ENCODE assay signal across 8 cellular contexts in the genomic region with DNA sequence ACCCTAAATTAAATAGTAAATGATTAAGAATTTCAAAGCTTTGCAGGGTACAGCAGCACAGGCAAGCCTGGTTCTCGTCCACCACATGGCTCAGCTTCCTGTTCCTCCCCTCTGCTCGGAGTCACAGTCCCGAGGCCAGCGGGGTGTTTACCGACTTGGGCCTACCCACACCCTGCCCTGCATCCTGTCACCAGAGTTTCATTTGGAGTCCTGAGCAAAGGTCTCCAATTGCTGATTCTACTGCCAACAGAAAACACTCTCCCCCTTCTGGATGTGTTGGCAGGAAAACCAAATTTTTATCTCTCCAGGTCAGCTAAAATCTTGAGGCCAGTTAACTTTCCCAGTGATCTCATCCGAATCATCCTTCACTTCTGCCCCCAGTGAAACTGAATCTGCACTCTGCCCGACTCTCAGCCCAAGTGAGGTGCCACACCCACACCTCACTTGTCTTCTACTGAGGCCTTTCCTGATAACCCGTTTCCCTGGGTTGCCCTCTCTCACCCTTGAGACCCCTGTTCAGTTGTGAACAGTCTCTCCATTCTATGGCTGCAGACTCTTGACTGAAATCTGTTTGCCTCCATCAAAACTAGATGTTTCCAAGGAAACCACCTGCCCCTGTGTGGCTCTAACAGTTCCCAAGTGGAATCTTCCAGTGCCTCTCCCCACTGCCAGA.
DNase-seq lines count a peak whose midpoint lies in the region; ATAC-seq, FAIRE-seq and TF ChIP-seq lines count a peak whose summit lies in the region.

No MANE protein-coding gene starts in this region.

- no peaks in the 10 kb centered on the region for H3K27me3 ChIP-seq in CD4-positive, alpha-beta memory T cell (ENCODE audit: insufficient read depth, low read length)
- no peaks in the 10 kb centered on the region for H3K27me3 ChIP-seq in IMR-90 (ENCODE audit: control insufficient read depth, insufficient read depth, low read length)
- no peaks in the 10 kb centered on the region for H3K27me3 ChIP-seq in pancreas

- H3K4me2 ChIP-seq in IMR-90 (ENCODE audit: low read depth, low read length): 0 out of 2 replicates have a peak overlapping the region, but pooled peaks have one; percentile 5

- DNase-seq in CD4-positive, alpha-beta memory T cell: peak; percentile 59 to 79 (median 71)
- DNase-seq in IMR-90 (peak; percentile 88), endothelial cell (ENCODE audit: low spot score) (no peak), pancreas (peak; percentile 56 to 79 (median 70)), DMS79 treated with DMSO at 0.1 percent for 48 hours (lab: John Stamatoyannopoulos, UW) (no peak), NCI-H2081 treated with DMSO at 0.1 percent for 48 hours (lab: John Stamatoyannopoulos, UW) (no peak)
- peak; percentile 56 for DNase-seq in activated CD4-positive, alpha-beta T cell treated with anti-CD3 and anti-CD28 coated beads, Interleukin-2, amount 50 U/mL, for 1 hour

- peak overlapping the region; percentile 69 for H2BK5ac ChIP-seq in IMR-90 (ENCODE audit: low read depth, low read length, poor library complexity, severe bottlenecking)

- peaks cover 0 to 13% of the 10 kb centered on the region in 2 experiments; a peak in 3 of 4 replicates for H3K79me1 ChIP-seq in IMR-90 (ENCODE audit: low read depth in 1 of 2, low read length in 2 of 2)

- no peaks in the 10 kb centered on the region; the same call in 1 of the 2 replicates for H4K20me1 ChIP-seq in IMR-90 (ENCODE audit: insufficient read depth, low read length)

- H2BK20ac ChIP-seq in IMR-90 (ENCODE audit: low read depth, low read length): peak overlapping the region; percentile 77

- H3K27ac ChIP-seq in CD4-positive, alpha-beta memory T cell (ENCODE audit: low read depth, low read length): peak overlapping the region; percentile 64
- H3K27ac ChIP-seq in IMR-90 (ENCODE audit: insufficient read depth, low read length) (peak overlapping the region; percentile 50), pancreas (peak overlapping the region in 3 of 4 donors; percentile 42 to 86 (median 74))

- BruUV-seq in IMR-90 (replicated peaks; lab: Mats Ljungman, UMichigan): no TSS peak

- no peak for TF ChIP-seq POLR2A in IMR-90 (IDR thresholded peaks at IDR 0.05; ENCODE audit: low read depth, low read length)

- CTCF ChIA-PET in CD4-positive, alpha-beta memory T cell (lab: Charles Lee; ENCODE audit: partially characterized antibody): interaction anchor here (0.9 to 5.0 kb wide), 13 partner anchors 9 to 192 kb away, joined by 3 to 32 read pairs (median 4); a partner anchor contains a TSS
- CTCF ChIA-PET in IMR-90 (lab: Yijun Ruan, JAX): no interaction called here

- dilution Hi-C loops in IMR-90 (cut with HindIII; ENCODE audit: low sequenced_read_pairs, unreplicated experiment): no loop called here

- H2BK120ac ChIP-seq in IMR-90 (ENCODE audit: low read depth, low read length): peak overlapping the region; percentile 80

- H2AK5ac ChIP-seq in IMR-90 (ENCODE audit: low read depth, low read length): peak overlapping the region; percentile 55

- TF ChIP-seq CTCF in IMR-90 (conservative IDR thresholded peaks at IDR 0.05; ENCODE audit: low read depth, low read length): no peak
- TF ChIP-seq CTCF in endothelial cell (IDR thresholded peaks at IDR 0.05; ENCODE audit: unreplicated experiment): no peak
- TF ChIP-seq CTCF in pancreas (IDR thresholded peaks at IDR 0.05): no peak

- WGBS in IMR-90 (ENCODE audit: extremely low coverage in 2 of 2, insufficient read length in 1 of 2), 2 experiments: 25% methylated on average over 1 of the region's 8 CpGs; no CpG with 5 or more reads in 1 of the 2 experiments
- 29 to 33% methylated on average over 8 of the region's 8 CpGs for WGBS in pancreas, 2 donors

- no peaks in the 10 kb centered on the region for H3K9me3 Mint-ChIP-seq in CD4-positive, alpha-beta memory T cell
- no peaks in the 10 kb centered on the region for H3K9me3 Mint-ChIP-seq in endothelial cell (ENCODE audit: unreplicated experiment)

- peak overlapping the region; percentile 2; the same call in 1 of the 2 replicates for H3K9ac ChIP-seq in IMR-90 (ENCODE audit: low read depth, low read length)

- H3K4ac ChIP-seq in IMR-90 (ENCODE audit: low read depth, low read length): peak overlapping the region; percentile 75

- in situ Hi-C loops in IMR-90 (cut with MboI; ENCODE audit: low sequenced_read_pairs): no loop called here

- H4K8ac ChIP-seq in IMR-90 (ENCODE audit: low read depth in 2 of 2, low read length in 2 of 2): peak overlapping the region; percentile 23 to 79; a peak in 3 of 4 replicates

- H3K36me3 ChIP-seq in CD4-positive, alpha-beta memory T cell (ENCODE audit: insufficient read depth, low read length): no peaks in the 10 kb centered on the region
- H3K36me3 ChIP-seq in IMR-90 (ENCODE audit: control insufficient read depth, insufficient read depth, low read length): no peaks in the 10 kb centered on the region
- no peaks in the 10 kb centered on the region for H3K36me3 ChIP-seq in pancreas

- peak overlapping the region; percentile 89 to 97 (median 94) for H3K27ac Mint-ChIP-seq in CD4-positive, alpha-beta memory T cell
- H3K27ac Mint-ChIP-seq in endothelial cell (ENCODE audit: unreplicated experiment): peak overlapping the region; percentile 44

- H3K14ac ChIP-seq in IMR-90 (replicated peaks; ENCODE audit: low read depth, low read length): peak overlapping the region; percentile 34; the same call in 1 of the 2 replicates

- peak; percentile 79 for ATAC-seq in GM21390 (IDR thresholded peaks at IDR 0.05; ENCODE audit: unreplicated experiment)
- peak; percentile 85 for ATAC-seq in IMR-90 (ENCODE audit: low read depth)
- ATAC-seq in pancreas: peak; percentile 77 to 93 (median 90)

- H4K91ac ChIP-seq in IMR-90 (ENCODE audit: insufficient read depth, low read depth, low read length): peak overlapping the region; percentile 43

- no peaks in the 10 kb centered on the region for H3K27me3 Mint-ChIP-seq in CD4-positive, alpha-beta memory T cell
- H3K27me3 Mint-ChIP-seq in endothelial cell (ENCODE audit: unreplicated experiment): no peaks in the 10 kb centered on the region

- H3K4me3 ChIP-seq in CD4-positive, alpha-beta memory T cell (ENCODE audit: low read length in 2 of 2): peak overlapping the region in 1 of 2 donors; percentile 12
- H3K4me3 ChIP-seq in IMR-90 (ENCODE audit: insufficient read depth, low read depth, low read length): no peak overlapping the region
- H3K4me3 ChIP-seq in pancreas: no peak overlapping the region

- peaks cover 75% of the 10 kb centered on the region for H3K4me1 ChIP-seq in CD4-positive, alpha-beta memory T cell (ENCODE audit: insufficient read depth, low read length)
- peaks cover 20% of the 10 kb centered on the region for H3K4me1 ChIP-seq in IMR-90 (ENCODE audit: control insufficient read depth, insufficient read depth, low read length)
- H3K4me1 ChIP-seq in pancreas: peaks cover 0 to 25% (median 13%) of the 10 kb centered on the region in 3 donors

- peaks cover 21% of the 10 kb centered on the region for H3K9me1 ChIP-seq in IMR-90 (ENCODE audit: insufficient read depth, low read length)

- 0 out of 2 replicates have a peak overlapping the region, but pooled peaks have one; percentile 57 for H3K56ac ChIP-seq in IMR-90 (ENCODE audit: extremely low read depth, insufficient read depth, low read length)

- H3K23ac ChIP-seq in IMR-90 (ENCODE audit: low read depth, low read length): peak overlapping the region; percentile 21

- H3K9me3 ChIP-seq in CD4-positive, alpha-beta memory T cell (ENCODE audit: control insufficient read depth in 1 of 2, low read length in 2 of 2): no peaks in the 10 kb centered on the region
- H3K9me3 ChIP-seq in IMR-90 (ENCODE audit: control insufficient read depth, insufficient read depth, low read length) (no peaks in the 10 kb centered on the region), pancreas (no peaks in the 10 kb centered on the region)

- peak overlapping the region; percentile 28 to 89 (median 66) for H3K4me3 Mint-ChIP-seq in CD4-positive, alpha-beta memory T cell
- H3K4me3 Mint-ChIP-seq in endothelial cell (ENCODE audit: unreplicated experiment): no peak overlapping the region

- peak overlapping the region; percentile 59; the same call in 2 of the 3 replicates for H2BK15ac ChIP-seq in IMR-90 (ENCODE audit: low read depth, low read length)

- POLR2A ChIA-PET in CD4-positive, alpha-beta memory T cell (lab: Charles Lee; ENCODE audit: partially characterized antibody): interaction anchor here (0.6 to 13.4 kb wide), 32 partner anchors 10 to 193 kb away, joined by 3 to 293 read pairs (median 5); a partner anchor contains a TSS
- POLR2A ChIA-PET in IMR-90 (lab: Charles Lee; ENCODE audit: unreplicated experiment): interaction anchor here (1.0 kb wide), 1 partner anchor 16 kb away, joined by 3 read pairs; no protein-coding TSS in a partner anchor

- H2AFZ ChIP-seq in IMR-90 (replicated peaks; ENCODE audit: low read length, poor library complexity): peak overlapping the region; percentile 83

- intact Hi-C loops in CD4-positive, alpha-beta memory T cell (cut with micrococcal nuclease): loop anchor here (1.0 to 2.0 kb wide), 3 partner anchors 17 to 74 kb away; no protein-coding TSS in a partner anchor
- intact Hi-C loops in IMR-90 (cut with micrococcal nuclease): no loop called here
- intact Hi-C loops in pancreas (cut with DNase I): no loop called here

- H3K36me3 Mint-ChIP-seq in CD4-positive, alpha-beta memory T cell: peaks cover 8 to 11% of the 10 kb centered on the region in 2 donors
- H3K36me3 Mint-ChIP-seq in endothelial cell (ENCODE audit: low read depth, unreplicated experiment): peaks cover 7% of the 10 kb centered on the region

- H3K18ac ChIP-seq in IMR-90 (ENCODE audit: low read depth, low read length): peak overlapping the region; percentile 42

- peak; percentile 21; the same call in 1 of the 2 replicates for TF ChIP-seq RAD21 in IMR-90 (IDR thresholded peaks at IDR 0.05; ENCODE audit: low read length)

- peak overlapping the region; percentile 88 for H4K5ac ChIP-seq in IMR-90 (ENCODE audit: low read depth, low read length)

- peak overlapping the region; percentile 42 for H2AK9ac ChIP-seq in IMR-90 (replicated peaks; ENCODE audit: low read depth, low read length, poor library complexity)

- peaks cover 56 to 85% (median 71%) of the 10 kb centered on the region in 4 donors for H3K4me1 Mint-ChIP-seq in CD4-positive, alpha-beta memory T cell
- H3K4me1 Mint-ChIP-seq in endothelial cell (ENCODE audit: unreplicated experiment): peaks cover 42% of the 10 kb centered on the region

- peak; percentile 32 for FAIRE-seq in pancreas (lab: Jason Lieb, UNC)

TF ChIP-seq in IMR-90, 13 proteins besides CTCF, POLR2A, EP300 and RAD21:
- TF ChIP-seq RCOR1 (IDR thresholded peaks at IDR 0.05; ENCODE audit: insufficient replicate concordance, low read length) (no peak), MAFK (IDR thresholded peaks at IDR 0.05; ENCODE audit: low read depth, low read length) (peak; percentile 59), MXI1 (IDR thresholded peaks at IDR 0.05; ENCODE audit: borderline replicate concordance, low read depth, low read length) (no peak), BHLHE40 (IDR thresholded peaks at IDR 0.05; ENCODE audit: low read depth, low read length) (no peak), SMC3 (IDR thresholded peaks at IDR 0.05; ENCODE audit: low read depth, low read length) (peak; percentile 25), MAZ (IDR thresholded peaks at IDR 0.05; ENCODE audit: borderline replicate concordance, low read depth, low read length) (peak; percentile 31; the same call in 1 of the 2 replicates)

Comparison
In these comparisons a context has a peak if more than half of its experiments do, and no peak if none do; other contexts are left out.
1. DNase-seq: peak in CD4-positive, alpha-beta memory T cell (5 of 5), IMR-90 (single experiment), activated CD4-positive, alpha-beta T cell treated with anti-CD3 and anti-CD28 coated beads, Interleukin-2, amount 50 U/mL, for 1 hour (single experiment) and pancreas (6 of 6); none in endothelial cell (single experiment), DMS79 treated with DMSO at 0.1 percent for 48 hours (single experiment) and NCI-H2081 treated with DMSO at 0.1 percent for 48 hours (single experiment).
2. Peak in every context shown above with its lines, with median percentiles within 50 percentile points of each other: H3K27ac ChIP-seq and ATAC-seq.